Comparison of ENCODE assay signal across 8 cellular contexts in genomic region chr17:78839173-78839761, GRCh38. TPM values are rescaled to one million over a fixed set of nuclear protein-coding genes. Genes with fewer than 3 reads are reported as not detected.
A peak's percentile ranks its signal among the peaks of the same experiment; 100 is the strongest.
DNase-seq lines count a peak whose midpoint lies in the region; ATAC-seq and TF ChIP-seq lines count a peak whose summit lies in the region.

No MANE protein-coding gene starts in this region.

- intact Hi-C loops in esophagus muscularis mucosa (cut with DNase I), result loop anchor here (5.0 kb wide), 1 partner anchor 57 kb away; the partner anchor contains the start of gene CYTH1

- no peak for ATAC-seq in HG02981 (IDR thresholded peaks at IDR 0.05; ENCODE audit: unreplicated experiment)

- peaks cover 7% of the 10 kb centered on the region for H3K36me3 Mint-ChIP-seq in progenitor cell of endocrine pancreas (ENCODE audit: insufficient read depth)

- TF ChIP-seq EP300 in esophagus muscularis mucosa (IDR thresholded peaks at IDR 0.05), result no peak

- TF ChIP-seq POLR2A in esophagus muscularis mucosa (IDR thresholded peaks at IDR 0.05; ENCODE audit: low read depth), result no peak

- H3K27ac Mint-ChIP-seq in progenitor cell of endocrine pancreas, result peak overlapping the region; percentile 94

- H3K4me1 ChIP-seq in SJSA1 (replicated peaks) (peaks cover 21% of the 10 kb centered on the region), esophagus muscularis mucosa (peaks cover 20 to 39% (median 37%) of the 10 kb centered on the region in 4 donors)

- no peaks in the 10 kb centered on the region for H3K9me3 Mint-ChIP-seq in progenitor cell of endocrine pancreas (ENCODE audit: low read depth)

- H3K36me3 ChIP-seq in SJSA1, result peaks cover 42% of the 10 kb centered on the region
- H3K36me3 ChIP-seq in esophagus muscularis mucosa, result peaks cover 28 to 42% (median 38%) of the 10 kb centered on the region in 4 donors

- DNase-seq in DMS53 (lab: John Stamatoyannopoulos, UW), result peak; percentile 65
- DNase-seq in DMS53 treated with DMSO at 0.1 percent for 48 hours (lab: John Stamatoyannopoulos, UW; ENCODE audit: unreplicated experiment), result no peak
- peak in 1 of 2 experiments; percentile 28 for DNase-seq in SJSA1 (ENCODE audit: low read depth in 1 of 2, low spot score in 2 of 2)
- DNase-seq in esophagus muscularis mucosa (ENCODE audit: extremely low spot score), result no peak
- no peak for DNase-seq in progenitor cell of endocrine pancreas (ENCODE audit: low spot score, unreplicated experiment)
- no peak for DNase-seq in GOT3 (lab: John Stamatoyannopoulos, UW)
- no peak for DNase-seq in NCI-H1436 treated with DMSO at 0.1 percent for 48 hours (lab: John Stamatoyannopoulos, UW)

- H3K4me3 ChIP-seq in SJSA1 (peak overlapping the region; percentile 78), esophagus muscularis mucosa (peak overlapping the region; percentile 72 to 98 (median 86))

- 26% methylated on average over 12 of the region's 13 CpGs for WGBS in esophagus muscularis mucosa

- no peak for TF ChIP-seq CTCF in esophagus muscularis mucosa (IDR thresholded peaks at IDR 0.05)
- no peak for TF ChIP-seq CTCF in progenitor cell of endocrine pancreas (IDR thresholded peaks at IDR 0.05; ENCODE audit: unreplicated experiment)

- peaks cover 21% of the 10 kb centered on the region for H3K4me1 Mint-ChIP-seq in progenitor cell of endocrine pancreas (ENCODE audit: low read depth)

- H3K9me3 ChIP-seq in SJSA1 (replicated peaks) (no peaks in the 10 kb centered on the region), esophagus muscularis mucosa (no peaks in the 10 kb centered on the region)

- no peaks in the 10 kb centered on the region for H3K27me3 ChIP-seq in SJSA1 (replicated peaks)
- no peaks in the 10 kb centered on the region for H3K27me3 ChIP-seq in esophagus muscularis mucosa

- H3K27me3 Mint-ChIP-seq in progenitor cell of endocrine pancreas, result no peaks in the 10 kb centered on the region

- H3K27ac ChIP-seq in SJSA1 (no peak overlapping the region), esophagus muscularis mucosa (replicated peaks in 1 of 4) (peak overlapping the region; percentile 98 to 100 (median 100))

- H3K4me3 Mint-ChIP-seq in progenitor cell of endocrine pancreas (ENCODE audit: low read depth), result peak overlapping the region; percentile 79

RNA-seq across cellular contexts. Expression of gene USP36, which starts 1.3 kb away (rescaled TPM):
- 11.4 and 22.9 TPM in 2 replicates for total RNA-seq in SJSA1 (2014; rRNA removed; shearing (Covaris generic))
- total RNA-seq in esophagus muscularis mucosa (10 to 100 TPM; 23.3 to 44.7 (median 32.2) TPM), progenitor cell of endocrine pancreas (54.1 and 54.9 TPM in 2 replicates)

RNA-seq across cellular contexts. Expression of gene CYTH1, which starts 57.2 kb away (rescaled TPM):
- 14.6 and 18.9 TPM in 2 replicates for total RNA-seq in SJSA1 (2014; rRNA removed; shearing (Covaris generic))
- total RNA-seq in esophagus muscularis mucosa (10 to 100 TPM; 25.7 to 39.4 (median 35.7) TPM), progenitor cell of endocrine pancreas (30.1 and 33.3 TPM in 2 replicates)
